In the genomic region with DNA sequence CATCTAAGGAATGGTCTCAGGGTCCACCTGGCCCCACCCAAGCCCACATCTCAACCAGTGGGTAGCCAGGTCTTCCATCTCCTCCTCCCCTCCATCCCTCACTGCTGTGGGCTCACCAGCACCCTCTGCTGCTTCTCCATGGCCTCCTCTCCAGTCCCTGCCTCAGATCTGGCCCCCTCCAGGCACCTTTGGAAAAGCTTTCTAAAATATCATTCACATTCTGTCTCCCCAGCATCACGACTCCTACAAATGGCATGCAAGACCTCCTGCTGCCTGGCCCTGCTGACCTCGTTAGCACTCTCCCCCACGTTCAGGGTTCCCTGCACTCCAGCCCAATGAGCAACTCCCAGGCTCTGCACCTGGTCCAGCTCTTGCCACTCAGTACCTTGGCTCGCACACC, we compare ENCODE assay signal across 1 cellular context.
TF ChIP-seq lines count a peak whose summit lies in the region.

No MANE protein-coding gene starts in this region.

TF ChIP-seq in K562, 482 proteins besides CTCF, POLR2A, EP300 and RAD21:
- TF ChIP-seq NR2F6 (CRISPR knock-in tag; IDR thresholded peaks at IDR 0.05) (no peak), ZBTB7A (IDR thresholded peaks at IDR 0.05; ENCODE audit: borderline replicate concordance, control insufficient read depth, low read depth, low read length) (no peak), CHD1 (IDR thresholded peaks at IDR 0.05; ENCODE audit: low read length) (no peak), ZNF133 (CRISPR knock-in tag; IDR thresholded peaks at IDR 0.05) (no peak), FOXA1 (IDR thresholded peaks at IDR 0.05; ENCODE audit: borderline replicate concordance) (no peak), RUNX1 (IDR thresholded peaks at IDR 0.05; ENCODE audit: low read depth) (no peak)
